14 cellular contexts compared by ENCODE assay signal in the genomic region with DNA sequence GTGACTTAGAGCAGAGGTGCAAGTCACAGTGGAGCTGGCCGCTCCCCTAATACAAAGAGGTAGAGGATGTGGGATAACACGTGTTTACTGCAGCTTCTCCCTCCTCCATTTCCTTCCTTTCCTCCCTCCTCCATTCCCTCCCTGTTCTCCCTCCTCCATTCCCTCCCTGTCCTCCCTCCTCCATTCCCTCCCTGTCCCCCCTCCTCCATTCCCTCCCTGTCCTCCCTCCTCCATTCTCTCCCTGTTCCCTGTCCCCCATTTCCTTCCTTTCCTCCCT.
A peak's percentile ranks its signal among the peaks of the same experiment; 100 is the strongest.
DNase-seq lines count a peak whose midpoint lies in the region; TF ChIP-seq lines count a peak whose summit lies in the region.
"Had no signal": no experiment of that assay in that cellular context is flagged by ENCODE, and none has a peak within 500 bp of the region (broad histone marks: within the 10 kb centered on the region; RNA-seq: fewer than 3 reads in every experiment).

No MANE protein-coding gene starts in this region.

- no peak for TF ChIP-seq EP300 in SK-N-SH (IDR thresholded peaks at IDR 0.05; ENCODE audit: borderline replicate concordance in 1 of 2, low read depth in 1 of 2, low read length in 1 of 2)

- WGBS in neuronal stem cell (ENCODE audit: extremely low coverage in 2 of 2, insufficient read length in 2 of 2, insufficient replicate concordance in 1 of 2), 2 donors = no CpG with 5 or more reads among the region's 2 CpGs
- 51% methylated on average over 2 of the region's 2 CpGs for WGBS in SK-N-SH (ENCODE audit: low lambda C conversion rate)

- H2AFZ ChIP-seq in neuronal stem cell (ENCODE audit: low read length) (no peak overlapping the region), SK-N-SH (ENCODE audit: low read depth) (no peak overlapping the region)

- H3K27me3 ChIP-seq in BLaER1 = no peaks in the 10 kb centered on the region
- H3K27me3 ChIP-seq in BLaER1 treated with 17β-estradiol and CSF1 and Interleukin-3, amounts not matched to agents 10 nM and 100 nM = peaks cover 0 to 18% (median 0%) of the 10 kb centered on the region in 11 experiments; a peak in 2 of 22 replicates
- H3K27me3 ChIP-seq in neuronal stem cell (ENCODE audit: control insufficient read depth in 3 of 3, insufficient read depth in 3 of 3, low read depth in 1 of 3, low read length in 3 of 3) = peaks cover 0 to 5% (median 0%) of the 10 kb centered on the region in 3 experiments
- no peaks in the 10 kb centered on the region for H3K27me3 ChIP-seq in SK-N-SH (ENCODE audit: insufficient read depth)
- H3K27me3 ChIP-seq in H7 (ENCODE audit: control insufficient read depth, insufficient read depth, low read length) = no peaks in the 10 kb centered on the region

- peak overlapping the region; percentile 53 for H3K23ac ChIP-seq in neuronal stem cell (ENCODE audit: low read depth, low read length, poor library complexity)

- H3K9me2 ChIP-seq in SK-N-SH = no peaks in the 10 kb centered on the region

- no peak overlapping the region for H2AK5ac ChIP-seq in neuronal stem cell (ENCODE audit: low read depth, low read length)

- no peak overlapping the region for H2BK120ac ChIP-seq in neuronal stem cell (ENCODE audit: low read depth, low read length)

- H3K79me1 ChIP-seq in neuronal stem cell (ENCODE audit: low read depth, low read length) = no peaks in the 10 kb centered on the region

- H3K4ac ChIP-seq in neuronal stem cell (ENCODE audit: low read length) = no peak overlapping the region

- peak; percentile 24 for DNase-seq in Jurkat, Clone E6-1 (ENCODE audit: low read depth, low spot score)
- DNase-seq in neuronal stem cell (ENCODE audit: low spot score) = no peak
- DNase-seq in SK-N-SH = no peak
- DNase-seq in H7 = no peak
- DNase-seq in AG20443 (ENCODE audit: low spot score) = no peak
- DNase-seq: C1 segment of cervical spinal cord, Calu3, COR-L47, DMS53, DMS79 treated with DMSO at 0.1 percent for 48 hours, GOT3, HCEC 1CT had no signal

- H4K8ac ChIP-seq in neuronal stem cell (ENCODE audit: low read depth, low read length) = no peak overlapping the region

- H3K4me1 ChIP-seq in BLaER1 (peaks cover 96% of the 10 kb centered on the region), neuronal stem cell (ENCODE audit: control insufficient read depth in 2 of 2, insufficient read depth in 1 of 2, low read depth in 1 of 2, low read length in 2 of 2) (peaks cover 0 to 2% of the 10 kb centered on the region in 2 donors), SK-N-SH (ENCODE audit: control insufficient read depth in 1 of 2, insufficient read depth in 2 of 2, low read depth in 1 of 2, low read length in 1 of 2) (peaks cover 0 to 11% of the 10 kb centered on the region in 2 experiments; a peak in 1 of 4 replicates)
- H3K4me1 ChIP-seq in BLaER1 treated with 17β-estradiol and CSF1 and Interleukin-3, amounts not matched to agents 10 nM and 100 nM = peaks cover 16 to 93% (median 74%) of the 10 kb centered on the region in 10 experiments; a peak in 19 of 20 replicates

- H2BK12ac ChIP-seq in neuronal stem cell (ENCODE audit: low read length) = no peak overlapping the region

- H2BK5ac ChIP-seq in neuronal stem cell (ENCODE audit: low read length) = no peak overlapping the region

- H3K4me3 ChIP-seq in BLaER1 (no peak overlapping the region), neuronal stem cell (ENCODE audit: low read length in 2 of 2) (no peak overlapping the region), SK-N-SH (ENCODE audit: low read depth in 2 of 2, low read length in 1 of 2) (no peak overlapping the region), H7 (ENCODE audit: insufficient read depth, low read depth, low read length) (no peak overlapping the region)
- no peak overlapping the region for H3K4me3 ChIP-seq in BLaER1 treated with 17β-estradiol and CSF1 and Interleukin-3, amounts not matched to agents 10 nM and 100 nM
- H3K4me3 ChIP-seq in Jurkat, Clone E6-1 (ENCODE audit: low read length) = no peak overlapping the region

- no peak overlapping the region for H3K14ac ChIP-seq in neuronal stem cell (ENCODE audit: low read length)

- H3F3A ChIP-seq in SK-N-SH (replicated peaks; ENCODE audit: insufficient read depth) = no peaks in the 10 kb centered on the region

- no peaks in the 10 kb centered on the region for H3K36me3 ChIP-seq in BLaER1
- no peaks in the 10 kb centered on the region for H3K36me3 ChIP-seq in BLaER1 treated with 17β-estradiol and CSF1 and Interleukin-3, amounts not matched to agents 10 nM and 100 nM
- H3K36me3 ChIP-seq in neuronal stem cell (replicated peaks in 1 of 2; ENCODE audit: control insufficient read depth in 2 of 2, insufficient read depth in 2 of 2, low read length in 2 of 2) = no peaks in the 10 kb centered on the region
- H3K36me3 ChIP-seq in SK-N-SH (replicated peaks in 1 of 2; ENCODE audit: control insufficient read depth in 1 of 2, insufficient read depth in 2 of 2, low read length in 1 of 2) = no peaks in the 10 kb centered on the region
- no peaks in the 10 kb centered on the region for H3K36me3 ChIP-seq in H7 (replicated peaks; ENCODE audit: control insufficient read depth, insufficient read depth, low read length)

- CTCF ChIA-PET in SK-N-SH (lab: Yijun Ruan, JAX) = no interaction called here

- no peak overlapping the region for H4K91ac ChIP-seq in neuronal stem cell (ENCODE audit: low read depth, low read length, poor library complexity)

- TF ChIP-seq RAD21 in SK-N-SH (IDR thresholded peaks at IDR 0.05; ENCODE audit: low read length) = no peak

- H3K9ac ChIP-seq in BLaER1 (no peak overlapping the region), neuronal stem cell (ENCODE audit: low read depth, low read length, poor library complexity) (no peak overlapping the region), SK-N-SH (no peak overlapping the region)
- no peak overlapping the region for H3K9ac ChIP-seq in BLaER1 treated with 17β-estradiol and CSF1 and Interleukin-3, amounts not matched to agents 10 nM and 100 nM

- POLR2A ChIA-PET in SK-N-SH (lab: Yijun Ruan, JAX) = no interaction called here

- H3K4me2 ChIP-seq in BLaER1 (peak overlapping the region; percentile 55), neuronal stem cell (ENCODE audit: insufficient read depth, low read length, poor library complexity, severe bottlenecking) (no peak overlapping the region), SK-N-SH (no peak overlapping the region)
- H3K4me2 ChIP-seq in BLaER1 treated with 17β-estradiol and CSF1 and Interleukin-3, amounts not matched to agents 10 nM and 100 nM = peak overlapping the region; percentile 27 to 66 (median 39); a peak in 20 of 22 replicates

- TF ChIP-seq CTCF in SK-N-SH (IDR thresholded peaks at IDR 0.05) = no peak

- H3K9me3 ChIP-seq in BLaER1 (peaks cover 12% of the 10 kb centered on the region; the same call in 1 of the 2 replicates), neuronal stem cell (replicated peaks in 1 of 2; ENCODE audit: control insufficient read depth in 2 of 2, insufficient read depth in 1 of 2, low read depth in 1 of 2, low read length in 2 of 2) (peaks cover 0 to 5% of the 10 kb centered on the region in 2 donors), SK-N-SH (no peaks in the 10 kb centered on the region)
- H3K9me3 ChIP-seq in BLaER1 treated with 17β-estradiol and CSF1 and Interleukin-3, amounts not matched to agents 10 nM and 100 nM (replicated peaks in 1 of 11) = peaks cover 0 to 24% (median 11%) of the 10 kb centered on the region in 11 experiments; a peak in 14 of 22 replicates

- no peak overlapping the region for H2BK15ac ChIP-seq in neuronal stem cell (ENCODE audit: low read length)

- H3K79me2 ChIP-seq in SK-N-SH (ENCODE audit: insufficient read depth) = no peaks in the 10 kb centered on the region

- no peak overlapping the region for H3K18ac ChIP-seq in neuronal stem cell (ENCODE audit: low read length)

- no peak overlapping the region for H3K27ac ChIP-seq in BLaER1
- H3K27ac ChIP-seq in BLaER1 treated with 17β-estradiol and CSF1 and Interleukin-3, amounts not matched to agents 10 nM and 100 nM = no peak overlapping the region
- H3K27ac ChIP-seq in neuronal stem cell (replicated peaks; ENCODE audit: low read length) = no peak overlapping the region
- no peak overlapping the region for H3K27ac ChIP-seq in SK-N-SH (ENCODE audit: low read depth in 2 of 2, low read length in 1 of 2)

- H4K20me1 ChIP-seq in BLaER1 = 0 out of 2 replicates have a peak, but pooled peaks cover 1% of the 10 kb centered on the region
- peaks cover 0 to 4% (median 0%) of the 10 kb centered on the region in 11 experiments; a peak in 3 of 22 replicates for H4K20me1 ChIP-seq in BLaER1 treated with 17β-estradiol and CSF1 and Interleukin-3, amounts not matched to agents 10 nM and 100 nM
- no peaks in the 10 kb centered on the region for H4K20me1 ChIP-seq in SK-N-SH (ENCODE audit: insufficient read depth)

TF ChIP-seq in SK-N-SH, 30 proteins besides CTCF, POLR2A, EP300 and RAD21 (continues in another document):
- no peak for TF ChIP-seq MEF2A (IDR thresholded peaks at IDR 0.05; ENCODE audit: borderline replicate concordance, low read depth)
- TF ChIP-seq EZH2phosphoT487 (IDR thresholded peaks at IDR 0.05; ENCODE audit: borderline replicate concordance, low read depth) = no peak
- TF ChIP-seq FOSL2 (IDR thresholded peaks at IDR 0.05; ENCODE audit: borderline replicate concordance, low read depth) = no peak
- TF ChIP-seq, protein P1, sequence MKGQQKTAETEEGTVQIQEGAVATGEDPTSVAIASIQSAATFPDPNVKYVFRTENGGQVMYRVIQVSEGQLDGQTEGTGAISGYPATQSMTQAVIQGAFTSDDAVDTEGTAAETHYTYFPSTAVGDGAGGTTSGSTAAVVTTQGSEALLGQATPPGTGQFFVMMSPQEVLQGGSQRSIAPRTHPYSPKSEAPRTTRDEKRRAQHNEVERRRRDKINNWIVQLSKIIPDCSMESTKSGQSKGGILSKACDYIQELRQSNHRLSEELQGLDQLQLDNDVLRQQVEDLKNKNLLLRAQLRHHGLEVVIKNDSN (IDR thresholded peaks at IDR 0.05; ENCODE audit: borderline replicate concordance, low read depth) = no peak
- no peak for TF ChIP-seq FOXM1 (IDR thresholded peaks at IDR 0.05; ENCODE audit: low read depth)
- no peak for TF ChIP-seq GABPA (IDR thresholded peaks at IDR 0.05; ENCODE audit: low read depth)
- TF ChIP-seq USF2 (IDR thresholded peaks at IDR 0.05; ENCODE audit: borderline replicate concordance, low read depth, low read length) = no peak
- no peak for TF ChIP-seq MAX (IDR thresholded peaks at IDR 0.05; ENCODE audit: low read depth)
- TF ChIP-seq POLR2AphosphoS5 (IDR thresholded peaks at IDR 0.05; ENCODE audit: low read depth, low read length) = no peak

Comparison
In these comparisons a context has a peak if more than half of its experiments do, and no peak if none do; other contexts are left out.
1. H3K4me2 ChIP-seq: peak in BLaER1 (single experiment) and BLaER1 treated with 17β-estradiol and CSF1 and Interleukin-3, amounts not matched to agents 10 nM and 100 nM (11 of 11); none in neuronal stem cell (single experiment) and SK-N-SH (single experiment).